ENCODE assay signal across 6 cellular contexts in the genomic region with DNA sequence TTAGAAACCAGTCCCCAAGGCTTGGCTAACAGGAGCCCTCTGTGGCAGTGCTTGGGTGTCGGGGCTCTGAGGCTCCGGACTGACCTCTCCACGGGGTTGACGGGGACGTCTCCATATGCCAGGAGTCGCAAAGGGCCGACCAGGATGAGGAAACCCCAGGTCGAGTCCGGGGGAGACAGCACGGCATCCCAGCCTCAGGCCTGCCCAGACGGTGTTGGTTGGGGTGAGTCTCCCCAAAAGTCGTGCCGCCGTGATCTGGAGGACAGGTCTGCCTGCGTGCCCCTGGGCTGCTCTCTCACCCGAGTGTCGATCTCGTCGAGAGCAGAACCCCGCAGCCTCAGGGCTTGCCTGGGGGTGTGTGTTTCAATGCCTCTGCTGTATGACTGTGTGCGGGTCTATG. TPM values are rescaled to one million over a fixed set of nuclear protein-coding genes. Genes with fewer than 3 reads are reported as not detected.
"Had no signal": no experiment of that assay in that cellular context is flagged by ENCODE, and none has a peak within 500 bp of the region (broad histone marks: within the 10 kb centered on the region; RNA-seq: fewer than 3 reads in every experiment).

No MANE protein-coding gene starts in this region.

RNA-seq across cellular contexts. Expression of gene ZNF716, which starts 35.0 kb away (rescaled TPM):
- total RNA-seq: GM23248, GM23338, H1, H7, H9, HFFc6 had no signal
- polyA plus RNA-seq: GM23248, GM23338, H1 had no signal
